ENCODE assay signal across 21 cellular contexts in genomic region chr2:3200420-3200939, GRCh38.
DNase-seq lines count a peak whose midpoint lies in the region; ATAC-seq and TF ChIP-seq lines count a peak whose summit lies in the region.
"Had no signal": no experiment of that assay in that cellular context is flagged by ENCODE, and none has a peak within 500 bp of the region (broad histone marks: within the 10 kb centered on the region; RNA-seq: fewer than 3 reads in every experiment).

No MANE protein-coding gene starts in this region.

- no peaks in the 10 kb centered on the region for H3K27me3 Mint-ChIP-seq in effector memory CD8-positive, alpha-beta T cell
- H3K27me3 Mint-ChIP-seq: activated B cell treated with CpG ODN at 0.5 μM for 24 hours; activated naive CD8-positive, alpha-beta T cell had no signal

- peak overlapping the region; percentile 81 to 89 for H3K27ac Mint-ChIP-seq in effector memory CD8-positive, alpha-beta T cell
- H3K27ac Mint-ChIP-seq: activated B cell treated with CpG ODN at 0.5 μM for 24 hours; activated naive CD8-positive, alpha-beta T cell; T-helper 2 cell treated with Interferon-gamma antibody and Interleukin-4, amounts not matched to agents 5 μg/mL and 100 μg/mL, for 36 hours had no signal

- no peak for ATAC-seq in effector memory CD8-positive, alpha-beta T cell (replicated peaks)
- ATAC-seq in SK-N-SH treated with all-trans-retinoic acid at 6 μM for 48 hours, result no peak
- no peak for ATAC-seq in GM21526 (IDR thresholded peaks at IDR 0.05; ENCODE audit: low FRiP score, unreplicated experiment)
- ATAC-seq: GM12878 had no signal

- H3K36me3 Mint-ChIP-seq in effector memory CD8-positive, alpha-beta T cell (ENCODE audit: insufficient read depth), result peaks cover 14% of the 10 kb centered on the region

- no peak overlapping the region for H3K4me3 ChIP-seq in HFF-Myc (replicated peaks; ENCODE audit: low read depth, low read length)
- H3K4me3 ChIP-seq: GM12878, SJSA1, stomach had no signal

- no peaks in the 10 kb centered on the region for H3K9me3 Mint-ChIP-seq in effector memory CD8-positive, alpha-beta T cell
- H3K9me3 Mint-ChIP-seq: activated B cell treated with CpG ODN at 0.5 μM for 24 hours; T-helper 2 cell treated with Interferon-gamma antibody and Interleukin-4, amounts not matched to agents 5 μg/mL and 100 μg/mL, for 36 hours had no signal

- no peak for TF ChIP-seq CTCF in HFF-Myc (IDR thresholded peaks at IDR 0.05; ENCODE audit: low read depth, low read length, missing control alignments)

- peaks cover 14 to 21% of the 10 kb centered on the region in 2 donors for H3K4me1 Mint-ChIP-seq in effector memory CD8-positive, alpha-beta T cell (ENCODE audit: low read depth in 2 of 2)
- H3K4me1 Mint-ChIP-seq: activated B cell treated with CpG ODN at 0.5 μM for 24 hours had no signal

- DNase-seq in AG20443 (ENCODE audit: low spot score) (peak; percentile 56), HFF-Myc (ENCODE audit: extremely low read depth, low read depth) (peak; percentile 32), myocyte (ENCODE audit: low read depth) (peak; percentile 37), UCSD-AML1 (lab: John Stamatoyannopoulos, UW; ENCODE audit: unreplicated experiment) (no peak)
- no peak for DNase-seq in effector memory CD8-positive, alpha-beta T cell
- DNase-seq in stimulated activated CD4-positive, alpha-beta T cell treated with anti-CD3 and anti-CD28 coated beads, Interleukin-1b, Interleukin-23, amount 100 ng/mL, for 48 hours, result no peak
- DNase-seq: activated B cell treated with CpG ODN at 0.5 μM for 24 hours; COR-L47; effector CD4-positive, alpha-beta T cell; islet precursor cell; KG1; mesenchymal stem cell; NCI-H2029 treated with DMSO at 0.1 percent for 48 hours; NCI-H510A treated with DMSO at 0.1 percent for 48 hours; stomach had no signal

- no peak overlapping the region for H3K4me3 Mint-ChIP-seq in effector memory CD8-positive, alpha-beta T cell
- H3K4me3 Mint-ChIP-seq: activated B cell treated with CpG ODN at 0.5 μM for 24 hours; activated naive CD8-positive, alpha-beta T cell; T-helper 2 cell treated with Interferon-gamma antibody and Interleukin-4, amounts not matched to agents 5 μg/mL and 100 μg/mL, for 36 hours had no signal

TF ChIP-seq in SK-N-SH treated with all-trans-retinoic acid at 6 μM for 48 hours, 23 proteins besides CTCF, POLR2A, EP300 and RAD21:
- TF ChIP-seq CSRNP3 (CRISPR knock-in tag; IDR thresholded peaks at IDR 0.05) (no peak), ZFP3 (CRISPR knock-in tag; IDR thresholded peaks at IDR 0.05) (no peak), GLIS3 (CRISPR knock-in tag; IDR thresholded peaks at IDR 0.05) (no peak), ISL1 (CRISPR knock-in tag; IDR thresholded peaks at IDR 0.05) (no peak)

Comparison
In these comparisons a context has a peak if more than half of its experiments do, and no peak if none do; other contexts are left out.
1. DNase-seq: peak in AG20443 (single experiment), HFF-Myc (single experiment) and myocyte (single experiment); none in effector memory CD8-positive, alpha-beta T cell (0 of 3), UCSD-AML1 (single experiment) and stimulated activated CD4-positive, alpha-beta T cell treated with anti-CD3 and anti-CD28 coated beads, Interleukin-1b, Interleukin-23, amount 100 ng/mL, for 48 hours (single experiment).